Comparison of ENCODE assay signal across 8 cellular contexts in genomic region chr6:57221191-57221935, GRCh38. TPM values are rescaled to one million over a fixed set of nuclear protein-coding genes. Genes with fewer than 3 reads are reported as not detected.
DNase-seq lines count a peak whose midpoint lies in the region; ATAC-seq and TF ChIP-seq lines count a peak whose summit lies in the region.

No MANE protein-coding gene starts in this region.

- no peaks in the 10 kb centered on the region for H3K9me3 Mint-ChIP-seq in activated CD4-positive, alpha-beta memory T cell treated with anti-CD3 and anti-CD28 coated beads for 36 hours

- ATAC-seq in GM18858 (IDR thresholded peaks at IDR 0.05; ENCODE audit: unreplicated experiment), result peak; percentile 38
- ATAC-seq in HG03060 (IDR thresholded peaks at IDR 0.05; ENCODE audit: low read depth, unreplicated experiment), result peak; percentile 40

- H3K27me3 ChIP-seq in endocrine pancreas (ENCODE audit: control insufficient read depth, insufficient read depth, low read length) (no peaks in the 10 kb centered on the region), mesenchymal stem cell (ENCODE audit: control insufficient read depth in 1 of 2, insufficient read depth in 1 of 2, low read length in 2 of 2) (no peaks in the 10 kb centered on the region)

- whole genome bisulfite sequencing in mesenchymal stem cell, result 0% methylated on average over 37 of the region's 38 CpGs

- H3K27ac ChIP-seq in mesenchymal stem cell (ENCODE audit: low read length, poor library complexity, severe bottlenecking), result peak overlapping the region; percentile 61

- peaks cover 1% of the 10 kb centered on the region for H3K36me3 Mint-ChIP-seq in activated CD4-positive, alpha-beta memory T cell treated with anti-CD3 and anti-CD28 coated beads for 36 hours

- intact Hi-C loops in activated CD4-positive, alpha-beta memory T cell treated with anti-CD3 and anti-CD28 coated beads for 36 hours (cut with micrococcal nuclease), result loop anchor here (2.0 to 5.0 kb wide), 4 partner anchors 15 to 319 kb away; partner anchors contain the start of gene KIAA1586

- peak; percentile 41 for TF ChIP-seq CTCF in AG10803 (conservative IDR thresholded peaks at IDR 0.05; ENCODE audit: low read length)

- H2AK5ac ChIP-seq in mesenchymal stem cell (ENCODE audit: low read length, severe bottlenecking), result no peak overlapping the region

- peak overlapping the region; percentile 77 for H2BK120ac ChIP-seq in mesenchymal stem cell (ENCODE audit: low read depth, low read length)

- H3K36me3 ChIP-seq in endocrine pancreas (ENCODE audit: control insufficient read depth, insufficient read depth, low read length) (no peaks in the 10 kb centered on the region), mesenchymal stem cell (ENCODE audit: control insufficient read depth in 1 of 2, insufficient read depth in 2 of 2, low read depth in 1 of 2, low read length in 2 of 2) (peaks cover 0 to 4% of the 10 kb centered on the region in 2 experiments)

- peaks cover 4% of the 10 kb centered on the region for H3K79me1 ChIP-seq in mesenchymal stem cell (replicated peaks; ENCODE audit: low read length, poor library complexity, severe bottlenecking)

- POLR2A ChIA-PET in activated CD4-positive, alpha-beta memory T cell treated with anti-CD3 and anti-CD28 coated beads for 36 hours (lab: Charles Lee), result interaction anchor here (0.9 to 1.5 kb wide), 4 partner anchors 14 to 96 kb away, joined by 3 to 9 read pairs (median 6); partner anchors contain the start of genes BAG2 and PRIM2

- peak overlapping the region in 1 of 2 experiments; percentile 6 for H3K14ac ChIP-seq in mesenchymal stem cell (ENCODE audit: low read length in 2 of 2)

- peak overlapping the region; percentile 82 for H3K4me3 Mint-ChIP-seq in activated CD4-positive, alpha-beta memory T cell treated with anti-CD3 and anti-CD28 coated beads for 36 hours

- peak overlapping the region; percentile 76 for H3K4me3 ChIP-seq in AG10803 (ENCODE audit: low read length)
- peak overlapping the region; percentile 84 for H3K4me3 ChIP-seq in endocrine pancreas (ENCODE audit: control insufficient read depth, insufficient read depth, low read length)
- peak overlapping the region; percentile 94 to 95 for H3K4me3 ChIP-seq in mesenchymal stem cell (ENCODE audit: insufficient read depth in 1 of 2, low read depth in 1 of 2, low read length in 2 of 2)

- H2BK5ac ChIP-seq in mesenchymal stem cell (ENCODE audit: low read depth, low read length, poor library complexity, severe bottlenecking), result no peak overlapping the region

- peak overlapping the region in 1 of 2 experiments; percentile 83 for H3K23ac ChIP-seq in mesenchymal stem cell (ENCODE audit: low read length in 2 of 2)

- H3K4ac ChIP-seq in mesenchymal stem cell (ENCODE audit: low read depth in 1 of 2, low read length in 2 of 2), result peak overlapping the region in 1 of 2 experiments; percentile 85

- H3K27ac Mint-ChIP-seq in activated CD4-positive, alpha-beta memory T cell treated with anti-CD3 and anti-CD28 coated beads for 36 hours, result no peak overlapping the region

- H2AFZ ChIP-seq in mesenchymal stem cell (ENCODE audit: low read depth, low read length), result peak overlapping the region; percentile 48

- peaks cover 14% of the 10 kb centered on the region for H3K4me1 Mint-ChIP-seq in activated CD4-positive, alpha-beta memory T cell treated with anti-CD3 and anti-CD28 coated beads for 36 hours (ENCODE audit: low read depth)

- DNase-seq in AG10803 (ENCODE audit: low read depth) (peak; percentile 68), NCI-H2227 treated with DMSO at 0.1 percent for 48 hours (lab: John Stamatoyannopoulos, UW) (peak; percentile 23), mesenchymal stem cell (peak; percentile 68)
- DNase-seq in activated CD4-positive, alpha-beta memory T cell treated with anti-CD3 and anti-CD28 coated beads for 36 hours, result peak; percentile 58
- DNase-seq in stimulated activated CD8-positive, alpha-beta memory T cell treated with anti-CD3 and anti-CD28 coated beads, Interleukin-15, amount 100 ng/mL, for 4 hours (ENCODE audit: low read depth in 2 of 2), result peak; percentile 1 to 31

- no peaks in the 10 kb centered on the region for H3K9me3 ChIP-seq in endocrine pancreas (ENCODE audit: control insufficient read depth, low read length)
- H3K9me3 ChIP-seq in mesenchymal stem cell (ENCODE audit: control insufficient read depth, low read length), result no peaks in the 10 kb centered on the region

- CTCF ChIA-PET in activated CD4-positive, alpha-beta memory T cell treated with anti-CD3 and anti-CD28 coated beads for 36 hours (lab: Charles Lee), result interaction anchor here (0.9 to 1.8 kb wide), 6 partner anchors 13 to 266 kb away, joined by 4 to 10 read pairs (median 4); partner anchors contain the start of genes BAG2 and BEND6

- peaks cover 16% of the 10 kb centered on the region for H3K27me3 Mint-ChIP-seq in activated CD4-positive, alpha-beta memory T cell treated with anti-CD3 and anti-CD28 coated beads for 36 hours

- peak overlapping the region; percentile 64 for H3K4me2 ChIP-seq in mesenchymal stem cell (ENCODE audit: low read length, poor library complexity, severe bottlenecking)

- H3K4me1 ChIP-seq in endocrine pancreas (ENCODE audit: control insufficient read depth, insufficient read depth, low read length) (no peaks in the 10 kb centered on the region), mesenchymal stem cell (ENCODE audit: control insufficient read depth, insufficient read depth, low read depth, low read length) (peaks cover 3% of the 10 kb centered on the region)

- H3K18ac ChIP-seq in mesenchymal stem cell (ENCODE audit: low read depth in 1 of 2, low read length in 2 of 2), result peak overlapping the region; percentile 89 to 96

- H4K91ac ChIP-seq in mesenchymal stem cell (ENCODE audit: low read length), result peak overlapping the region; percentile 76

- peak overlapping the region in 1 of 2 experiments; percentile 19 for H2BK12ac ChIP-seq in mesenchymal stem cell (ENCODE audit: low read length in 2 of 2)

- H3K9ac ChIP-seq in endocrine pancreas (ENCODE audit: control insufficient read depth, insufficient read depth, low read length) (peak overlapping the region; percentile 95), mesenchymal stem cell (ENCODE audit: low read length) (peak overlapping the region; percentile 98)

- H4K8ac ChIP-seq in mesenchymal stem cell (ENCODE audit: low read length), result peak overlapping the region; percentile 56

- peak overlapping the region; percentile 26 for H2BK15ac ChIP-seq in mesenchymal stem cell (ENCODE audit: low read depth, poor library complexity, severe bottlenecking)

RNA-seq across cellular contexts. Expression of gene RAB23, which starts 0.7 kb away (rescaled TPM):
- total RNA-seq in activated CD4-positive, alpha-beta memory T cell treated with anti-CD3 and anti-CD28 coated beads for 36 hours, result 1 to 10 TPM; 1.7 to 2.2 TPM
- polyA plus RNA-seq in mesenchymal stem cell (2013, experiment 1 of 2), result 21.7 TPM
- polyA plus RNA-seq in mesenchymal stem cell (2013, experiment 2 of 2), result 22.7 TPM

RNA-seq across cellular contexts. Expression of gene BAG2, which starts 49.2 kb away (rescaled TPM):
- total RNA-seq in activated CD4-positive, alpha-beta memory T cell treated with anti-CD3 and anti-CD28 coated beads for 36 hours, result 1 to 10 TPM; 6.8 to 7.2 TPM
- 5.6 TPM for polyA plus RNA-seq in mesenchymal stem cell (2013, experiment 1 of 2)
- 5.8 TPM for polyA plus RNA-seq in mesenchymal stem cell (2013, experiment 2 of 2)

Comparison
In these comparisons a context has a peak if more than half of its experiments do, and no peak if none do; other contexts are left out.
1. Peak in every context shown above with its lines: DNase-seq, ATAC-seq, H3K4me3 ChIP-seq and H3K27ac ChIP-seq.
2. DNase-seq: peak in every context shown above with its lines; median percentile 68 in AG10803; 68 in mesenchymal stem cell; 58 in activated CD4-positive, alpha-beta memory T cell treated with anti-CD3 and anti-CD28 coated beads for 36 hours; 23 in NCI-H2227 treated with DMSO at 0.1 percent for 48 hours; 16 in stimulated activated CD8-positive, alpha-beta memory T cell treated with anti-CD3 and anti-CD28 coated beads, Interleukin-15, amount 100 ng/mL, for 4 hours.